Comparison of ENCODE assay signal across 12 cellular contexts in the genomic region with DNA sequence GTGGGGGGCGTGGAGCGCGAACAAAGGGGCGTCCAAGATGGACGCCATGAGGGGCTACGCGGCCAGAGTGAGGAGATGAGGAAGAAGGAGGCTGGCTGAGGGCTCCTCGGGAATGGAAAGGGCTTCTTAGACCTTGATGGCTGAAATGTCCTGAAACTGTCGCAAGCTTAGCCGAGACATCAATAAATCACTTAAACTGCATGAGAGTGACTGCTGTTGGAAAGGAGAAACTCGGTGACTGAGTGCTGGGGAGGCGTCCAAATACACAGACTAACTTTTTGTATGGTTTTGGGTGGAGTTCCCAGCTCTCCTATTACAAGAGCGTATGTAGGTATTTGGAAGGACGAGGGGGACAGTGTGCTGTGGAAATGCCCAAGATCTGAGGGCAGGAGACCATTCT. TPM values are rescaled to one million over a fixed set of nuclear protein-coding genes. Genes with fewer than 3 reads are reported as not detected.
DNase-seq lines count a peak whose midpoint lies in the region; TF ChIP-seq lines count a peak whose summit lies in the region.
"Had no signal": no experiment of that assay in that cellular context is flagged by ENCODE, and none has a peak within 500 bp of the region (broad histone marks: within the 10 kb centered on the region; RNA-seq: fewer than 3 reads in every experiment).

No MANE protein-coding gene starts in this region.

- in situ Hi-C loops in ACHN (cut with HindIII; ENCODE audit: low pct_ligation_motif_present, low pct_unique_long_range_greater_than_20kb, low sequenced_read_pairs): no loop called here

- no peak overlapping the region for H3K9ac ChIP-seq in neural progenitor cell

- H3K9me3 ChIP-seq in ascending aorta (no peaks in the 10 kb centered on the region), neural progenitor cell (ENCODE audit: low read depth) (no peaks in the 10 kb centered on the region)
- H3K9me3 ChIP-seq: heart left ventricle had no signal

- peaks cover 25% of the 10 kb centered on the region for H3K36me3 Mint-ChIP-seq in T-helper 1 cell treated with Interleukin-12 subunit alpha and Interleukin-12 subunit beta and Interleukin-4 antibody, amounts not matched to agents 30 μg/mL and 1 μg/mL, for 36 hours (ENCODE audit: low read depth)
- peaks cover 39% of the 10 kb centered on the region for H3K36me3 Mint-ChIP-seq in neural progenitor cell

- peaks cover 3 to 5% of the 10 kb centered on the region in 2 donors for H3K36me3 ChIP-seq in ascending aorta
- H3K36me3 ChIP-seq in neural progenitor cell: no peaks in the 10 kb centered on the region

- CTCF ChIA-PET in HEK293T (lab: Yijun Ruan, JAX): no interaction called here

- H4K20me1 ChIP-seq in neural progenitor cell (ENCODE audit: low read depth): peaks cover 8% of the 10 kb centered on the region

- no peak overlapping the region for H2AFZ ChIP-seq in neural progenitor cell (replicated peaks)

- TF ChIP-seq CTCF in ascending aorta (IDR thresholded peaks at IDR 0.05) (no peak), neural progenitor cell (IDR thresholded peaks at IDR 0.05) (no peak)

- intact Hi-C loops in ascending aorta (cut with DNase I): no loop called here

- H3K27ac Mint-ChIP-seq in T-helper 1 cell treated with Interleukin-12 subunit alpha and Interleukin-12 subunit beta and Interleukin-4 antibody, amounts not matched to agents 30 μg/mL and 1 μg/mL, for 36 hours: peak overlapping the region; percentile 63
- H3K27ac Mint-ChIP-seq in neural progenitor cell: no peak overlapping the region

- H3K9me3 Mint-ChIP-seq in T-helper 1 cell treated with Interleukin-12 subunit alpha and Interleukin-12 subunit beta and Interleukin-4 antibody, amounts not matched to agents 30 μg/mL and 1 μg/mL, for 36 hours: peaks cover 3% of the 10 kb centered on the region
- H3K9me3 Mint-ChIP-seq in neural progenitor cell: peaks cover 17% of the 10 kb centered on the region
- H3K9me3 Mint-ChIP-seq: stimulated activated memory B cell treated with anti-CD40 and anti-IgM and Interleukin-4, amounts not matched to agents 10 μg/mL and 1 μg/mL and 100 μg/mL, for 72 hours had no signal

- no peak overlapping the region for H3K4me2 ChIP-seq in neural progenitor cell

- H3K4me3 ChIP-seq in ascending aorta (no peak overlapping the region), neural progenitor cell (no peak overlapping the region)

- no peaks in the 10 kb centered on the region for H3K27me3 Mint-ChIP-seq in T-helper 1 cell treated with Interleukin-12 subunit alpha and Interleukin-12 subunit beta and Interleukin-4 antibody, amounts not matched to agents 30 μg/mL and 1 μg/mL, for 36 hours (ENCODE audit: low read depth)
- peaks cover 7% of the 10 kb centered on the region for H3K27me3 Mint-ChIP-seq in neural progenitor cell (ENCODE audit: insufficient read depth, low read depth)
- H3K27me3 Mint-ChIP-seq: stimulated activated memory B cell treated with anti-CD40 and anti-IgM and Interleukin-4, amounts not matched to agents 10 μg/mL and 1 μg/mL and 100 μg/mL, for 72 hours had no signal

- peaks cover 39% of the 10 kb centered on the region for H3F3A ChIP-seq in neural progenitor cell (ENCODE audit: low read depth)

- H3K4me3 Mint-ChIP-seq in T-helper 1 cell treated with Interleukin-12 subunit alpha and Interleukin-12 subunit beta and Interleukin-4 antibody, amounts not matched to agents 30 μg/mL and 1 μg/mL, for 36 hours: peak overlapping the region; percentile 44
- H3K4me3 Mint-ChIP-seq in neural progenitor cell: peak overlapping the region; percentile 77

- POLR2A ChIA-PET in HEK293T (lab: Yijun Ruan, JAX): interaction anchor here (1.1 kb wide), 1 partner anchor 28 kb away, joined by 4 read pairs; a partner anchor contains a TSS

- H3K27ac ChIP-seq in ascending aorta (peak overlapping the region; percentile 38 to 56), neural progenitor cell (no peak overlapping the region)
- H3K27ac ChIP-seq: GM23248 had no signal

- H3K4me1 Mint-ChIP-seq in T-helper 1 cell treated with Interleukin-12 subunit alpha and Interleukin-12 subunit beta and Interleukin-4 antibody, amounts not matched to agents 30 μg/mL and 1 μg/mL, for 36 hours (ENCODE audit: low read depth): peaks cover 25% of the 10 kb centered on the region
- H3K4me1 Mint-ChIP-seq in neural progenitor cell: peaks cover 30% of the 10 kb centered on the region

- H3K4me1 ChIP-seq in ascending aorta: peaks cover 6 to 14% of the 10 kb centered on the region in 2 donors
- peaks cover 26% of the 10 kb centered on the region for H3K4me1 ChIP-seq in neural progenitor cell

- DNase-seq in T-helper 1 cell (no peak), HEK293T (ENCODE audit: extremely low spot score) (no peak), ascending aorta (ENCODE audit: low spot score in 2 of 2) (no peak), neural progenitor cell (ENCODE audit: low spot score) (no peak), anterior cingulate cortex (lab: John Stamatoyannopoulos, UW) (no peak), amniotic stem cell (lab: John Stamatoyannopoulos, UW) (no peak), ACHN (no peak)
- DNase-seq: activated gamma-delta T cell had no signal

- H3K79me2 ChIP-seq in neural progenitor cell (ENCODE audit: low read depth): peaks cover 34% of the 10 kb centered on the region

- H3K27me3 ChIP-seq in ascending aorta (no peaks in the 10 kb centered on the region), neural progenitor cell (no peaks in the 10 kb centered on the region)
- H3K27me3 ChIP-seq: heart left ventricle had no signal

TF ChIP-seq in HEK293T, 16 proteins besides CTCF, POLR2A, EP300 and RAD21:
- no peak for TF ChIP-seq HDGF (IDR thresholded peaks at IDR 0.05; ENCODE audit: borderline replicate concordance)
- TF ChIP-seq, protein P1, sequence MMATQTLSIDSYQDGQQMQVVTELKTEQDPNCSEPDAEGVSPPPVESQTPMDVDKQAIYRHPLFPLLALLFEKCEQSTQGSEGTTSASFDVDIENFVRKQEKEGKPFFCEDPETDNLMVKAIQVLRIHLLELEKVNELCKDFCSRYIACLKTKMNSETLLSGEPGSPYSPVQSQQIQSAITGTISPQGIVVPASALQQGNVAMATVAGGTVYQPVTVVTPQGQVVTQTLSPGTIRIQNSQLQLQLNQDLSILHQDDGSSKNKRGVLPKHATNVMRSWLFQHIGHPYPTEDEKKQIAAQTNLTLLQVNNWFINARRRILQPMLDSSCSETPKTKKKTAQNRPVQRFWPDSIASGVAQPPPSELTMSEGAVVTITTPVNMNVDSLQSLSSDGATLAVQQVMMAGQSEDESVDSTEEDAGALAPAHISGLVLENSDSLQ (IDR thresholded peaks at IDR 0.05): peak; percentile 74

RNA-seq across cellular contexts. Expression of a gene that starts 1.3 kb away (rescaled TPM):
- total RNA-seq in ascending aorta: 11.2 TPM
- total RNA-seq in neural progenitor cell (ENCODE audit: low replicate concordance): 15.6 and 30.8 TPM in 2 replicates

RNA-seq across cellular contexts. Expression of a gene that starts 21.0 kb away (rescaled TPM):
- total RNA-seq in ascending aorta (21.9 TPM), neural progenitor cell (ENCODE audit: low replicate concordance) (13.4 and 24.3 TPM in 2 replicates)

RNA-seq across cellular contexts. Expression of a gene that starts 28.7 kb away (rescaled TPM):
- 148 TPM for total RNA-seq in ascending aorta
- total RNA-seq in neural progenitor cell (ENCODE audit: low replicate concordance): 131 and 309 TPM in 2 replicates

RNA-seq across cellular contexts. Expression of a gene that starts 28.7 kb away (rescaled TPM):
- 17.0 TPM for total RNA-seq in ascending aorta
- total RNA-seq in neural progenitor cell (ENCODE audit: low replicate concordance): 22.3 and 26.1 TPM in 2 replicates

RNA-seq across cellular contexts. Expression of a gene that starts 38.8 kb away (rescaled TPM):
- total RNA-seq in ascending aorta (6.8 TPM), neural progenitor cell (ENCODE audit: low replicate concordance) (13.6 and 19.3 TPM in 2 replicates)
